ENCODE assay signal across 20 cellular contexts in the genomic region with DNA sequence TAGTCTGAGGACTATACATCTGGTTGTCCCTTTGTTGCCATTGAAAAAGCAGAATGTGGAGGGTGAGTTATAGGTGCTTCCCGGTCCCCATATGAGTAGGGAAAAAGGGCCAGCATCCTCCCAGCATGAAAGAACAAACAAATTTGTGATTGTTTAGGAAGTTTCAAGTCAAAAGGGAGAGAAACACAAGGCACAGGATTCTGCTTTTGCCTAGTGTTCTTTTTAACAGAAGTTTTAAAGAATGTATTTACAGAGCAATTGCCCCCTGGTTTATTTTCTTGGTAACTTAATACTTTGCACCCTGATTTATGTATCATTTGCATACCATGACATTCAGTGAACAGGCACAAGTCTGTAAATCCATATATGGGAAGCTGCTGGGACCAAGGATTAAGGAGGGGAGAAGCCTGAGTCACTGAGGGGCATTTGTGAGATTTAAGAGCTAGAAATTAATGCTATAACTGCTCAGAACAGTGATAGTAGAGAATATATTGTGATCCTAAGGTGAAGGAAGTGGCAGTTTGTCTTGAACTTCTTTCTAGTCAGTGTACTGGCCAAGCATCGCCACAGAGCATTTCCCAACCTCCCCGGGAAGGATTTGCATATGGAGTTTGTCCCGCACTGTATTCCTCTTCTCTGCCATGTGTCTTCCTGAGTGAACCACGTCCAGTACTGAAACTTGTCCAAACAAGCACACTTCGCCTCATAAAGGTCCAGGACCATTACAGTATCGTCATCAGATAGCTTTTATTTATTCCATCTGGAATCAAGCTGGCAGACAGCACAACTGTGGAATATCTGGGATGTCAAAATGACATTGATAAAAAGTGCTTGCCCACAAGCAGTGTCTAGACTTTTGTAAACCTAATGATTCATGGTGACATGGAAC.
DNase-seq lines count a peak whose midpoint lies in the region; ATAC-seq and TF ChIP-seq lines count a peak whose summit lies in the region.
"Had no signal": no experiment of that assay in that cellular context is flagged by ENCODE, and none has a peak within 500 bp of the region (broad histone marks: within the 10 kb centered on the region; RNA-seq: fewer than 3 reads in every experiment).

No MANE protein-coding gene starts in this region.

- H3K9ac ChIP-seq in IMR-90 (ENCODE audit: low read depth, low read length) = peak overlapping the region; percentile 56; the same call in 1 of the 2 replicates

- peak overlapping the region; percentile 69 for H2BK120ac ChIP-seq in IMR-90 (ENCODE audit: low read depth, low read length)

- H3K14ac ChIP-seq in IMR-90 (replicated peaks; ENCODE audit: low read depth, low read length) = peak overlapping the region; percentile 23

- intact Hi-C loops in IMR-90 (cut with micrococcal nuclease) = no loop called here

- peak overlapping the region; percentile 57 for H2BK5ac ChIP-seq in IMR-90 (ENCODE audit: low read depth, low read length, poor library complexity, severe bottlenecking)

- H2AK9ac ChIP-seq in IMR-90 (replicated peaks; ENCODE audit: low read depth, low read length, poor library complexity) = no peak overlapping the region

- H4K91ac ChIP-seq in IMR-90 (ENCODE audit: insufficient read depth, low read depth, low read length) = peak overlapping the region; percentile 71

- no peak overlapping the region for H3K4me3 Mint-ChIP-seq in endothelial cell (ENCODE audit: unreplicated experiment)
- H3K4me3 Mint-ChIP-seq: naive B cell; T-helper 1 cell treated with Interleukin-12 subunit alpha and Interleukin-12 subunit beta and Interleukin-4 antibody, amounts not matched to agents 30 μg/mL and 1 μg/mL, for 36 hours had no signal

- TF ChIP-seq CTCF in IMR-90 (conservative IDR thresholded peaks at IDR 0.05; ENCODE audit: low read depth, low read length) (no peak), endothelial cell (IDR thresholded peaks at IDR 0.05; ENCODE audit: unreplicated experiment) (no peak), WERI-Rb-1 (IDR thresholded peaks at IDR 0.05; ENCODE audit: low read depth, low read length) (no peak)

- H3K4me3 ChIP-seq in IMR-90 (ENCODE audit: insufficient read depth, low read depth, low read length) (no peak overlapping the region), mesodermal cell (ENCODE audit: extremely low read depth, insufficient read depth, low read length, poor library complexity, severe bottlenecking) (no peak overlapping the region), WERI-Rb-1 (ENCODE audit: low read depth, low read length) (no peak overlapping the region)
- H3K4me3 ChIP-seq: tibial nerve had no signal

- no peak overlapping the region for H3K27ac Mint-ChIP-seq in endothelial cell (ENCODE audit: unreplicated experiment)
- H3K27ac Mint-ChIP-seq: activated naive CD4-positive, alpha-beta T cell treated with anti-CD3 and anti-CD28 coated beads, Interleukin-2, amount 50 U/mL, for 72 hours; naive B cell; T-helper 1 cell treated with Interleukin-12 subunit alpha and Interleukin-12 subunit beta and Interleukin-4 antibody, amounts not matched to agents 30 μg/mL and 1 μg/mL, for 36 hours had no signal

- ATAC-seq in IMR-90 (ENCODE audit: low read depth) = peak; percentile 81
- ATAC-seq: activated naive CD4-positive, alpha-beta T cell treated with anti-CD3 and anti-CD28 coated beads, Interleukin-2, amount 50 U/mL, for 72 hours; left cardiac atrium had no signal

- H3K27me3 ChIP-seq in IMR-90 (ENCODE audit: control insufficient read depth, insufficient read depth, low read length) = no peaks in the 10 kb centered on the region
- H3K27me3 ChIP-seq in WERI-Rb-1 (ENCODE audit: insufficient read depth, low read depth, severe bottlenecking) = no peaks in the 10 kb centered on the region
- H3K27me3 ChIP-seq: tibial nerve had no signal

- H3K4me2 ChIP-seq in IMR-90 (ENCODE audit: low read depth, low read length) = peak overlapping the region; percentile 69

- peak overlapping the region; percentile 41; the same call in 1 of the 2 replicates for H3K23ac ChIP-seq in IMR-90 (ENCODE audit: low read depth, low read length)

- in situ Hi-C loops in IMR-90 (cut with MboI; ENCODE audit: low sequenced_read_pairs) = no loop called here

- peak overlapping the region; percentile 93 for H3K18ac ChIP-seq in IMR-90 (ENCODE audit: low read depth, low read length)

- no peaks in the 10 kb centered on the region for H3K9me3 Mint-ChIP-seq in endothelial cell (ENCODE audit: unreplicated experiment)
- H3K9me3 Mint-ChIP-seq: activated naive CD4-positive, alpha-beta T cell treated with anti-CD3 and anti-CD28 coated beads, Interleukin-2, amount 50 U/mL, for 72 hours; naive B cell; T-helper 1 cell treated with Interleukin-12 subunit alpha and Interleukin-12 subunit beta and Interleukin-4 antibody, amounts not matched to agents 30 μg/mL and 1 μg/mL, for 36 hours had no signal

- no peaks in the 10 kb centered on the region for H3K36me3 Mint-ChIP-seq in endothelial cell (ENCODE audit: low read depth, unreplicated experiment)
- H3K36me3 Mint-ChIP-seq: activated naive CD4-positive, alpha-beta T cell treated with anti-CD3 and anti-CD28 coated beads, Interleukin-2, amount 50 U/mL, for 72 hours; naive B cell had no signal

- no CpG with 5 or more reads among the region's 7 CpGs for WGBS in IMR-90 (ENCODE audit: extremely low coverage in 2 of 2, insufficient read length in 1 of 2), 2 experiments
- WGBS in mesodermal cell (ENCODE audit: insufficient coverage in 2 of 2), 2 experiments = 94 to 96% methylated on average over 4 to 6 of the region's 7 CpGs

- H4K20me1 ChIP-seq in IMR-90 (ENCODE audit: insufficient read depth, low read length) = no peaks in the 10 kb centered on the region; the same call in 1 of the 2 replicates

- H3K36me3 ChIP-seq in IMR-90 (ENCODE audit: control insufficient read depth, insufficient read depth, low read length) (peaks cover 21% of the 10 kb centered on the region), mesodermal cell (ENCODE audit: control insufficient read depth, insufficient read depth, low read length) (peaks cover 87% of the 10 kb centered on the region), WERI-Rb-1 (peaks cover 98% of the 10 kb centered on the region)

- no peaks in the 10 kb centered on the region for H3K9me3 ChIP-seq in IMR-90 (ENCODE audit: control insufficient read depth, insufficient read depth, low read length)
- H3K9me3 ChIP-seq in mesodermal cell (ENCODE audit: control insufficient read depth, low read length) = no peaks in the 10 kb centered on the region
- H3K9me3 ChIP-seq in WERI-Rb-1 (ENCODE audit: severe bottlenecking) = no peaks in the 10 kb centered on the region
- H3K9me3 ChIP-seq: tibial nerve had no signal

- TF ChIP-seq POLR2A in IMR-90 (IDR thresholded peaks at IDR 0.05; ENCODE audit: low read depth, low read length) = no peak

- peak overlapping the region; percentile 32 for H3K4ac ChIP-seq in IMR-90 (ENCODE audit: low read depth, low read length)

- H3K4me1 ChIP-seq in IMR-90 (ENCODE audit: control insufficient read depth, insufficient read depth, low read length) (peaks cover 9% of the 10 kb centered on the region), mesodermal cell (ENCODE audit: control insufficient read depth, insufficient read depth, low read length, poor library complexity, severe bottlenecking) (peaks cover 4% of the 10 kb centered on the region)

- DNase-seq in AG08395 (ENCODE audit: low spot score) (peak; percentile 32), IMR-90 (peak; percentile 65), dedifferentiated amniotic fluid mesenchymal stem cell (ENCODE audit: extremely low spot score) (peak; percentile 31), endothelial cell (ENCODE audit: low spot score) (no peak), GM19240 (ENCODE audit: insufficient read length, low spot score) (no peak), A172 (ENCODE audit: low spot score) (no peak), WERI-Rb-1 (no peak)
- DNase-seq: activated CD8-positive, alpha-beta memory T cell treated with anti-CD3 and anti-CD28 coated beads, Interleukin-2, amount 50 U/mL, for 48 hours; central memory CD4-positive, alpha-beta T cell; GF-D8; hypothalamus; left cardiac atrium; MV-4-11; naive B cell; NCI-H2107; stimulated activated CD4-positive, alpha-beta T cell treated with anti-CD3 and anti-CD28 coated beads, Interleukin-4, amount 100 ng/mL, for 1 hour had no signal

- CTCF ChIA-PET in IMR-90 (lab: Yijun Ruan, JAX) = no interaction called here

- no peaks in the 10 kb centered on the region for H3K79me1 ChIP-seq in IMR-90 (ENCODE audit: low read depth in 1 of 2, low read length in 2 of 2)

- no peak overlapping the region for H3K56ac ChIP-seq in IMR-90 (ENCODE audit: extremely low read depth, insufficient read depth, low read length)

- no peak overlapping the region for H2AFZ ChIP-seq in IMR-90 (replicated peaks; ENCODE audit: low read length, poor library complexity)

- BruUV-seq in IMR-90 (replicated peaks; lab: Mats Ljungman, UMichigan) = no TSS peak

- H2BK20ac ChIP-seq in IMR-90 (ENCODE audit: low read depth, low read length) = peak overlapping the region; percentile 31

- dilution Hi-C loops in IMR-90 (cut with HindIII; ENCODE audit: low sequenced_read_pairs, unreplicated experiment) = no loop called here

- no peaks in the 10 kb centered on the region for H3K27me3 Mint-ChIP-seq in endothelial cell (ENCODE audit: unreplicated experiment)
- H3K27me3 Mint-ChIP-seq: naive B cell had no signal

- no peaks in the 10 kb centered on the region for H3K4me1 Mint-ChIP-seq in endothelial cell (ENCODE audit: unreplicated experiment)
- H3K4me1 Mint-ChIP-seq: naive B cell had no signal

- peak overlapping the region; percentile 17; the same call in 1 of the 3 replicates for H2BK15ac ChIP-seq in IMR-90 (ENCODE audit: low read depth, low read length)

- POLR2A ChIA-PET in IMR-90 (lab: Charles Lee; ENCODE audit: unreplicated experiment) = no interaction called here

- peak overlapping the region; percentile 64 for H4K5ac ChIP-seq in IMR-90 (ENCODE audit: low read depth, low read length)

- H4K8ac ChIP-seq in IMR-90 (ENCODE audit: low read depth in 2 of 2, low read length in 2 of 2) = peak overlapping the region; percentile 52 to 58

- TF ChIP-seq RAD21 in IMR-90 (IDR thresholded peaks at IDR 0.05; ENCODE audit: low read length) = no peak

- peak overlapping the region; percentile 10 for H2AK5ac ChIP-seq in IMR-90 (ENCODE audit: low read depth, low read length)

- peaks cover 14% of the 10 kb centered on the region; the same call in 1 of the 2 replicates for H3K9me1 ChIP-seq in IMR-90 (ENCODE audit: insufficient read depth, low read length)

- peak overlapping the region; percentile 95 for H3K27ac ChIP-seq in IMR-90 (ENCODE audit: insufficient read depth, low read length)
- peak overlapping the region; percentile 29 for H3K27ac ChIP-seq in mesodermal cell (ENCODE audit: low read depth, low read length, severe bottlenecking)
- no peak overlapping the region for H3K27ac ChIP-seq in WERI-Rb-1
- H3K27ac ChIP-seq: tibial nerve had no signal

TF ChIP-seq in IMR-90, 13 proteins besides CTCF, POLR2A, EP300 and RAD21 (continues in another document):
- no peak for TF ChIP-seq FOS (IDR thresholded peaks at IDR 0.05; ENCODE audit: low read depth, low read length)
- no peak for TF ChIP-seq CEBPB (IDR thresholded peaks at IDR 0.05; ENCODE audit: low read depth, low read length)
- no peak for TF ChIP-seq RCOR1 (IDR thresholded peaks at IDR 0.05; ENCODE audit: insufficient replicate concordance, low read length)
- TF ChIP-seq MAFK (IDR thresholded peaks at IDR 0.05; ENCODE audit: low read depth, low read length) = no peak
- no peak for TF ChIP-seq NFE2L2 (IDR thresholded peaks at IDR 0.05; ENCODE audit: low read depth, low read length)
- no peak for TF ChIP-seq MAZ (IDR thresholded peaks at IDR 0.05; ENCODE audit: borderline replicate concordance, low read depth, low read length)

Comparison
In these comparisons a context has a peak if more than half of its experiments do, and no peak if none do; other contexts are left out.
1. DNase-seq: peak in AG08395 (single experiment), IMR-90 (single experiment) and dedifferentiated amniotic fluid mesenchymal stem cell (single experiment); none in endothelial cell (single experiment), GM19240 (single experiment), A172 (single experiment) and WERI-Rb-1 (single experiment).